ENCODE assay signal across 15 cellular contexts in genomic region chr19:15437355-15438123, GRCh38. TPM values are rescaled to one million over a fixed set of nuclear protein-coding genes. Genes with fewer than 3 reads are reported as not detected.
DNase-seq lines count a peak whose midpoint lies in the region; ATAC-seq, FAIRE-seq and TF ChIP-seq lines count a peak whose summit lies in the region.
"Had no signal": no experiment of that assay in that cellular context is flagged by ENCODE, and none has a peak within 500 bp of the region (broad histone marks: within the 10 kb centered on the region; RNA-seq: fewer than 3 reads in every experiment).

No MANE protein-coding gene starts in this region.

- no peaks in the 10 kb centered on the region for H4K20me1 ChIP-seq in HepG2 (ENCODE audit: insufficient read depth, low read length)

- no peak for FAIRE-seq in HepG2 (lab: Jason Lieb, UNC)

- H3K4me3 ChIP-seq in HepG2 (replicated peaks in 1 of 3; ENCODE audit: insufficient read depth in 1 of 3, low read depth in 2 of 3, low read length in 3 of 3): peak overlapping the region; percentile 3 to 54 (median 18); a peak in 3 of 6 replicates

- WGBS in HepG2 (ENCODE audit: low lambda C conversion rate): 31% methylated on average over 10 of the region's 10 CpGs

- DNase-seq in AG09319 (ENCODE audit: extremely low read depth, low read depth) (no peak), amniotic epithelial cell (ENCODE audit: low read depth) (peak; percentile 36), HepG2 (ENCODE audit: low spot score) (peak; percentile 47)
- DNase-seq: activated CD8-positive, alpha-beta T cell treated with anti-CD3 and anti-CD28 coated beads for 36 hours; effector CD4-positive, alpha-beta T cell; T-helper 1 cell had no signal

- H3K27ac ChIP-seq in HepG2 (ENCODE audit: extremely low read length, insufficient read depth, low read length): peak overlapping the region; percentile 78
- H3K27ac ChIP-seq: C4-2B had no signal

- no TSS peak for BruUV-seq in HepG2 (replicated peaks; lab: Mats Ljungman, UMichigan)

- H3K9ac ChIP-seq in HepG2 (ENCODE audit: insufficient read depth, low read depth, low read length): peak overlapping the region; percentile 40; the same call in 1 of the 2 replicates

- POLR2A ChIA-PET in HepG2 (lab: Yijun Ruan, JAX): no interaction called here

- no peak for TF ChIP-seq POLR2A in HepG2 (IDR thresholded peaks at IDR 0.05; ENCODE audit: insufficient read depth in 1 of 2, low read depth in 2 of 2, low read length in 2 of 2)

- H3K4me1 ChIP-seq in HepG2 (ENCODE audit: insufficient read depth, low read length): peaks cover 38% of the 10 kb centered on the region

- intact Hi-C loops in HepG2 (cut with micrococcal nuclease; ENCODE audit: unreplicated experiment): no loop called here

- H3K4me2 ChIP-seq in HepG2 (ENCODE audit: low read depth, low read length): peak overlapping the region; percentile 72

- ATAC-seq in HepG2 (peak; percentile 50), HG03571 (IDR thresholded peaks at IDR 0.05; ENCODE audit: unreplicated experiment) (no peak), GM18520 (IDR thresholded peaks at IDR 0.05; ENCODE audit: unreplicated experiment) (no peak), HG02610 (IDR thresholded peaks at IDR 0.05; ENCODE audit: unreplicated experiment) (no peak)
- ATAC-seq: activated CD8-positive, alpha-beta T cell treated with anti-CD3 and anti-CD28 coated beads for 36 hours; activated naive CD4-positive, alpha-beta T cell treated with anti-CD3 and anti-CD28 coated beads, Interleukin-2, amount 50 U/mL, for 72 hours had no signal

- H3K9me3 ChIP-seq in HepG2 (ENCODE audit: low read length): no peaks in the 10 kb centered on the region

- no peak for TF ChIP-seq RAD21 in HepG2 (CRISPR knock-in tag; IDR thresholded peaks at IDR 0.05)

- H3K27me3 ChIP-seq in HepG2 (ENCODE audit: control insufficient read depth in 1 of 2, insufficient read depth in 2 of 2, low read length in 2 of 2): no peaks in the 10 kb centered on the region

- CTCF ChIA-PET in HepG2 (lab: Yijun Ruan, JAX; ENCODE audit: low intra/inter-chr PET ratio, low total read pairs): interaction anchor here (1.6 kb wide), 1 partner anchor 18 kb away, joined by 5 read pairs; no protein-coding TSS in a partner anchor

- TF ChIP-seq CTCF in AG09319 (IDR thresholded peaks at IDR 0.05; ENCODE audit: low read depth, low read length) (peak; percentile 31), HepG2 (CRISPR knock-in tag; IDR thresholded peaks at IDR 0.05) (peak; percentile 50)

- no peaks in the 10 kb centered on the region for H3K79me2 ChIP-seq in HepG2 (ENCODE audit: insufficient read depth, low read length)

- H2AFZ ChIP-seq in HepG2 (ENCODE audit: low read length): no peak overlapping the region

- H3K36me3 ChIP-seq in HepG2 (replicated peaks in 1 of 2; ENCODE audit: control insufficient read depth in 1 of 2, insufficient read depth in 2 of 2, low read length in 2 of 2): no peaks in the 10 kb centered on the region

- in situ Hi-C loops in HepG2 (cut with HindIII; ENCODE audit: extremely low pct_ligation_motif_present, low pct_unique_long_range_greater_than_20kb): no loop called here

- TF ChIP-seq EP300 in HepG2 (IDR thresholded peaks at IDR 0.05; ENCODE audit: low read depth in 2 of 2, low read length in 2 of 2) (no peak), HepG2 (CRISPR knock-in tag; IDR thresholded peaks at IDR 0.05; ENCODE audit: borderline replicate concordance) (no peak)

RNA-seq across cellular contexts. Expression of gene WIZ, which starts 12.2 kb away (rescaled TPM):
- 4.7 and 5.1 TPM in 2 replicates for total RNA-seq in HepG2 (2016; rRNA removed; fragmentation: Illumina TruSeq; extraction: Trizol)
- 1.7 TPM in 2 replicates for total RNA-seq in HepG2 (2016; cell fraction: cytosol; rRNA removed; fragmentation: Illumina TruSeq; extraction: Trizol; ENCODE audit: low read depth)
- total RNA-seq in HepG2 (2016; cell fraction: insoluble cytoplasmic fraction; rRNA removed; fragmentation: Illumina TruSeq; extraction: Trizol): 4.4 and 4.5 TPM in 2 replicates
- total RNA-seq in HepG2 (2016; cell fraction: membrane; rRNA removed; fragmentation: Illumina TruSeq; extraction: Trizol): 5.9 TPM in 2 replicates
- total RNA-seq in HepG2 (2016; cell fraction: nucleus; rRNA removed; fragmentation: Illumina TruSeq; extraction: Trizol): 4.9 and 5.5 TPM in 2 replicates
- polyA plus RNA-seq in HepG2 (2011; rRNA removed): 4.8 and 6.3 TPM in 2 replicates
- 3.3 and 4.8 TPM in 2 replicates for polyA plus RNA-seq in HepG2 (2011; cell fraction: cytosol; rRNA removed)
- 17.3 and 17.8 TPM in 2 replicates for polyA plus RNA-seq in HepG2 (2011; cell fraction: nucleus; rRNA removed)
- polyA plus RNA-seq in HepG2 (2012): 7.0 and 7.1 TPM in 2 replicates
- polyA plus RNA-seq in HepG2 (2016; cell fraction: cytosol; fragmentation: Illumina TruSeq; extraction: Trizol; ENCODE audit: low read depth): 3.1 and 3.8 TPM in 2 replicates
- 11.7 and 16.9 TPM in 2 replicates for polyA plus RNA-seq in HepG2 (2016; cell fraction: insoluble cytoplasmic fraction; fragmentation: Illumina TruSeq; extraction: Trizol; ENCODE audit: low read depth)
- polyA plus RNA-seq in HepG2 (2016; cell fraction: membrane; fragmentation: Illumina TruSeq; extraction: Trizol; ENCODE audit: low read depth): 9.4 and 11.9 TPM in 2 replicates
- polyA plus RNA-seq in HepG2 (2016; cell fraction: nucleus; fragmentation: Illumina TruSeq; extraction: Trizol; ENCODE audit: insufficient read depth, low read depth): 23.3 and 23.4 TPM in 2 replicates
- polyA minus RNA-seq in HepG2 (2011; rRNA and poly(A)+ RNA removed; ENCODE audit: low replicate concordance): 5.2 and 6.7 TPM in 2 replicates
- polyA minus RNA-seq in HepG2 (2011; cell fraction: cytosol; rRNA and poly(A)+ RNA removed): 4.1 and 4.7 TPM in 2 replicates
- 7.0 and 7.5 TPM in 2 replicates for polyA minus RNA-seq in HepG2 (2011; cell fraction: nucleus; rRNA and poly(A)+ RNA removed)

RNA-seq across cellular contexts. Expression of gene AKAP8L, which starts 18.8 kb away (rescaled TPM):
- 27.3 and 48.2 TPM in 2 replicates for total RNA-seq in HepG2 (2016; rRNA removed; fragmentation: Illumina TruSeq; extraction: Trizol)
- total RNA-seq in HepG2 (2016; cell fraction: cytosol; rRNA removed; fragmentation: Illumina TruSeq; extraction: Trizol; ENCODE audit: low read depth): 42.8 and 43.6 TPM in 2 replicates
- total RNA-seq in HepG2 (2016; cell fraction: insoluble cytoplasmic fraction; rRNA removed; fragmentation: Illumina TruSeq; extraction: Trizol): 28.1 and 49.6 TPM in 2 replicates
- 19.3 and 21.1 TPM in 2 replicates for total RNA-seq in HepG2 (2016; cell fraction: membrane; rRNA removed; fragmentation: Illumina TruSeq; extraction: Trizol)
- total RNA-seq in HepG2 (2016; cell fraction: nucleus; rRNA removed; fragmentation: Illumina TruSeq; extraction: Trizol): 58.1 and 60.2 TPM in 2 replicates
- 49.6 and 63.4 TPM in 2 replicates for polyA plus RNA-seq in HepG2 (2011; rRNA removed)
- 25.4 and 26.0 TPM in 2 replicates for polyA plus RNA-seq in HepG2 (2011; cell fraction: cytosol; rRNA removed)
- 267 and 311 TPM in 2 replicates for polyA plus RNA-seq in HepG2 (2011; cell fraction: nucleus; rRNA removed)
- 54.1 and 55.4 TPM in 2 replicates for polyA plus RNA-seq in HepG2 (2012)
- polyA plus RNA-seq in HepG2 (2016; cell fraction: cytosol; fragmentation: Illumina TruSeq; extraction: Trizol; ENCODE audit: low read depth): 3.5 and 4.1 TPM in 2 replicates
- polyA plus RNA-seq in HepG2 (2016; cell fraction: insoluble cytoplasmic fraction; fragmentation: Illumina TruSeq; extraction: Trizol; ENCODE audit: low read depth): 25.4 and 30.1 TPM in 2 replicates
- polyA plus RNA-seq in HepG2 (2016; cell fraction: membrane; fragmentation: Illumina TruSeq; extraction: Trizol; ENCODE audit: low read depth): 5.6 and 6.0 TPM in 2 replicates
- polyA plus RNA-seq in HepG2 (2016; cell fraction: nucleus; fragmentation: Illumina TruSeq; extraction: Trizol; ENCODE audit: insufficient read depth, low read depth): 142 and 146 TPM in 2 replicates
- 57.8 and 104 TPM in 2 replicates for polyA minus RNA-seq in HepG2 (2011; rRNA and poly(A)+ RNA removed; ENCODE audit: low replicate concordance)
- polyA minus RNA-seq in HepG2 (2011; cell fraction: cytosol; rRNA and poly(A)+ RNA removed): 22.7 and 31.4 TPM in 2 replicates
- polyA minus RNA-seq in HepG2 (2011; cell fraction: nucleus; rRNA and poly(A)+ RNA removed): 67.1 and 87.6 TPM in 2 replicates

RNA-seq across cellular contexts. Expression of gene RASAL3, which starts 26.8 kb away (rescaled TPM):
- not detected in 2 replicates for total RNA-seq in HepG2 (2016; rRNA removed; fragmentation: Illumina TruSeq; extraction: Trizol)
- not detected in 2 replicates for total RNA-seq in HepG2 (2016; cell fraction: cytosol; rRNA removed; fragmentation: Illumina TruSeq; extraction: Trizol; ENCODE audit: low read depth)
- total RNA-seq in HepG2 (2016; cell fraction: insoluble cytoplasmic fraction; rRNA removed; fragmentation: Illumina TruSeq; extraction: Trizol): not detected in 2 replicates
- total RNA-seq in HepG2 (2016; cell fraction: membrane; rRNA removed; fragmentation: Illumina TruSeq; extraction: Trizol): not detected in 2 replicates
- not detected in 2 replicates for total RNA-seq in HepG2 (2016; cell fraction: nucleus; rRNA removed; fragmentation: Illumina TruSeq; extraction: Trizol)
- polyA plus RNA-seq in HepG2 (2011; rRNA removed): not detected in 2 replicates
- polyA plus RNA-seq in HepG2 (2011; cell fraction: cytosol; rRNA removed): 0.01 TPM in 1 of 2 replicates, not detected in the other
- polyA plus RNA-seq in HepG2 (2011; cell fraction: nucleus; rRNA removed): 0.09 TPM in 1 of 2 replicates, not detected in the other
- not detected in 2 replicates for polyA plus RNA-seq in HepG2 (2012)
- not detected in 2 replicates for polyA plus RNA-seq in HepG2 (2016; cell fraction: cytosol; fragmentation: Illumina TruSeq; extraction: Trizol; ENCODE audit: low read depth)
- polyA plus RNA-seq in HepG2 (2016; cell fraction: insoluble cytoplasmic fraction; fragmentation: Illumina TruSeq; extraction: Trizol; ENCODE audit: low read depth): not detected in 2 replicates
- polyA plus RNA-seq in HepG2 (2016; cell fraction: membrane; fragmentation: Illumina TruSeq; extraction: Trizol; ENCODE audit: low read depth): not detected in 2 replicates
- polyA plus RNA-seq in HepG2 (2016; cell fraction: nucleus; fragmentation: Illumina TruSeq; extraction: Trizol; ENCODE audit: insufficient read depth, low read depth): not detected in 2 replicates
- not detected in 2 replicates for polyA minus RNA-seq in HepG2 (2011; rRNA and poly(A)+ RNA removed; ENCODE audit: low replicate concordance)
- polyA minus RNA-seq in HepG2 (2011; cell fraction: cytosol; rRNA and poly(A)+ RNA removed): not detected in 2 replicates
- polyA minus RNA-seq in HepG2 (2011; cell fraction: nucleus; rRNA and poly(A)+ RNA removed): not detected in 2 replicates
- total RNA-seq: HT1080, myocyte had no signal

RNA-seq across cellular contexts. Expression of gene PGLYRP2, which starts 41.8 kb away (rescaled TPM):
- 0.49 and 1.0 TPM in 2 replicates for total RNA-seq in HepG2 (2016; rRNA removed; fragmentation: Illumina TruSeq; extraction: Trizol)
- total RNA-seq in HepG2 (2016; cell fraction: cytosol; rRNA removed; fragmentation: Illumina TruSeq; extraction: Trizol; ENCODE audit: low read depth): 0.10 and 0.53 TPM in 2 replicates
- total RNA-seq in HepG2 (2016; cell fraction: insoluble cytoplasmic fraction; rRNA removed; fragmentation: Illumina TruSeq; extraction: Trizol): 0.46 and 1.3 TPM in 2 replicates
- 0.17 and 0.49 TPM in 2 replicates for total RNA-seq in HepG2 (2016; cell fraction: membrane; rRNA removed; fragmentation: Illumina TruSeq; extraction: Trizol)
- 0.94 and 1.4 TPM in 2 replicates for total RNA-seq in HepG2 (2016; cell fraction: nucleus; rRNA removed; fragmentation: Illumina TruSeq; extraction: Trizol)
- polyA plus RNA-seq in HepG2 (2011; rRNA removed): 0.04 and 0.35 TPM in 2 replicates
- polyA plus RNA-seq in HepG2 (2011; cell fraction: cytosol; rRNA removed): 0.08 and 0.22 TPM in 2 replicates
- polyA plus RNA-seq in HepG2 (2011; cell fraction: nucleus; rRNA removed): 0.27 and 0.69 TPM in 2 replicates
- 0.11 and 1.1 TPM in 2 replicates for polyA plus RNA-seq in HepG2 (2012)
- 0.11 and 0.19 TPM in 2 replicates for polyA plus RNA-seq in HepG2 (2016; cell fraction: cytosol; fragmentation: Illumina TruSeq; extraction: Trizol; ENCODE audit: low read depth)
- polyA plus RNA-seq in HepG2 (2016; cell fraction: insoluble cytoplasmic fraction; fragmentation: Illumina TruSeq; extraction: Trizol; ENCODE audit: low read depth): 0.35 and 0.38 TPM in 2 replicates
- 0.22 and 0.28 TPM in 2 replicates for polyA plus RNA-seq in HepG2 (2016; cell fraction: membrane; fragmentation: Illumina TruSeq; extraction: Trizol; ENCODE audit: low read depth)
- polyA plus RNA-seq in HepG2 (2016; cell fraction: nucleus; fragmentation: Illumina TruSeq; extraction: Trizol; ENCODE audit: insufficient read depth, low read depth): 0.79 and 2.3 TPM in 2 replicates
- polyA minus RNA-seq in HepG2 (2011; rRNA and poly(A)+ RNA removed; ENCODE audit: low replicate concordance): 0.07 and 0.34 TPM in 2 replicates
- polyA minus RNA-seq in HepG2 (2011; cell fraction: cytosol; rRNA and poly(A)+ RNA removed): 0.20 TPM in 1 of 2 replicates, not detected in the other
- polyA minus RNA-seq in HepG2 (2011; cell fraction: nucleus; rRNA and poly(A)+ RNA removed): 1.0 TPM in 1 of 2 replicates, not detected in the other
- total RNA-seq: HT1080, myocyte, OCI-LY7, skeletal muscle tissue had no signal

RNA-seq across cellular contexts. Expression of gene AKAP8, which starts 58.0 kb away (rescaled TPM):
- total RNA-seq in HepG2 (2016; rRNA removed; fragmentation: Illumina TruSeq; extraction: Trizol): 21.2 and 22.1 TPM in 2 replicates
- total RNA-seq in HepG2 (2016; cell fraction: cytosol; rRNA removed; fragmentation: Illumina TruSeq; extraction: Trizol; ENCODE audit: low read depth): 3.7 and 3.8 TPM in 2 replicates
- 20.2 and 21.5 TPM in 2 replicates for total RNA-seq in HepG2 (2016; cell fraction: insoluble cytoplasmic fraction; rRNA removed; fragmentation: Illumina TruSeq; extraction: Trizol)
- 9.1 and 9.4 TPM in 2 replicates for total RNA-seq in HepG2 (2016; cell fraction: membrane; rRNA removed; fragmentation: Illumina TruSeq; extraction: Trizol)
- 17.0 and 19.9 TPM in 2 replicates for total RNA-seq in HepG2 (2016; cell fraction: nucleus; rRNA removed; fragmentation: Illumina TruSeq; extraction: Trizol)
- 15.2 and 15.9 TPM in 2 replicates for polyA plus RNA-seq in HepG2 (2011; rRNA removed)
- 9.5 and 11.1 TPM in 2 replicates for polyA plus RNA-seq in HepG2 (2011; cell fraction: cytosol; rRNA removed)
- polyA plus RNA-seq in HepG2 (2011; cell fraction: nucleus; rRNA removed): 35.3 and 39.7 TPM in 2 replicates
- 11.5 and 13.0 TPM in 2 replicates for polyA plus RNA-seq in HepG2 (2012)
- 1.6 TPM in 2 replicates for polyA plus RNA-seq in HepG2 (2016; cell fraction: cytosol; fragmentation: Illumina TruSeq; extraction: Trizol; ENCODE audit: low read depth)
- 17.4 and 18.4 TPM in 2 replicates for polyA plus RNA-seq in HepG2 (2016; cell fraction: insoluble cytoplasmic fraction; fragmentation: Illumina TruSeq; extraction: Trizol; ENCODE audit: low read depth)
- 3.7 and 4.6 TPM in 2 replicates for polyA plus RNA-seq in HepG2 (2016; cell fraction: membrane; fragmentation: Illumina TruSeq; extraction: Trizol; ENCODE audit: low read depth)
- 47.6 and 49.0 TPM in 2 replicates for polyA plus RNA-seq in HepG2 (2016; cell fraction: nucleus; fragmentation: Illumina TruSeq; extraction: Trizol; ENCODE audit: insufficient read depth, low read depth)
- polyA minus RNA-seq in HepG2 (2011; rRNA and poly(A)+ RNA removed; ENCODE audit: low replicate concordance): 13.4 and 15.5 TPM in 2 replicates
- 8.0 and 10.5 TPM in 2 replicates for polyA minus RNA-seq in HepG2 (2011; cell fraction: cytosol; rRNA and poly(A)+ RNA removed)
- polyA minus RNA-seq in HepG2 (2011; cell fraction: nucleus; rRNA and poly(A)+ RNA removed): 10.9 and 13.4 TPM in 2 replicates
